Comparison of ENCODE assay signal across 8 cellular contexts in the genomic region with DNA sequence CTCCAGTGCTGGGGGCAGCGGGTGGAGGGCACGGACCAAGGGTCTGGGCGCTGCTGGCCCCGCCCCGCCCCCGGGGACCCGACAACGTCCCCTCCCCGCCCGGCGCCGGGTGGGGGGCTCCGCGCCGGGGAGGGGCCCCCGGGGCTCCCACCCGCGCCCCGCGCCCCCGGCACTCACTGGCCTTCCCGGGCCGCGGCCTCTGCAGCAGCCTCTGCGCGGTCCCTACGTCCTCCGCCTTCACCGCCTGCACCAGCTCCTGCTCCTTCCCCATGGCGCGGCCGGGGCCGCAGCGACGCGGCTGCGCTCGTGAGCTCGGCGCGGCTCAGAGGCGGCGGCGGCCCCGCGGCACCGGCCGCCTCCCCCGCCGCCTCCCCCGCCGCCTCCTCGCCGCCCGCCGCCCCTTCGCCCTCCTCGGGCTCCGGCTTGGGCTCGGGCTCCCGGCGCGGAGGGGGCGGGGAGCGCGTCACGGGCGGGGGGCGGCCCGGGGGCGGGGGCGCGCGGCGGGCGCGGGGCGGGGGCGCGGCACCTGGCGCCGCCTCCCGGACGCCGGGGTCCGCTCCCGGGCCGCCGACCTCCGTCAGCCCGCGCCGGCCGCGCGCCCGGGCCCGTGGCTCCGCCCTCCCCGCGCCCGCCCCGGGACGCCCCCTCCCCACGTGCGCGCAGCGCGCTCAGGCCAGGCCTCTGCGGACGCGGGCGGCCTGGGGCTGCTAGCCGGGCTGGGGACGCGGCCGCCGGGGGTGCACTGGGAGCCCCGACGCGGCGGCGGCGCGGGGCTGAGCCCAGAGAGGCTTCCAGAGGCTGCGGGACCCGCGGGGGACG. TPM values are rescaled to one million over a fixed set of nuclear protein-coding genes. Genes with fewer than 3 reads are reported as not detected.
DNase-seq lines count a peak whose midpoint lies in the region; ATAC-seq and TF ChIP-seq lines count a peak whose summit lies in the region.

A gene with protein sequence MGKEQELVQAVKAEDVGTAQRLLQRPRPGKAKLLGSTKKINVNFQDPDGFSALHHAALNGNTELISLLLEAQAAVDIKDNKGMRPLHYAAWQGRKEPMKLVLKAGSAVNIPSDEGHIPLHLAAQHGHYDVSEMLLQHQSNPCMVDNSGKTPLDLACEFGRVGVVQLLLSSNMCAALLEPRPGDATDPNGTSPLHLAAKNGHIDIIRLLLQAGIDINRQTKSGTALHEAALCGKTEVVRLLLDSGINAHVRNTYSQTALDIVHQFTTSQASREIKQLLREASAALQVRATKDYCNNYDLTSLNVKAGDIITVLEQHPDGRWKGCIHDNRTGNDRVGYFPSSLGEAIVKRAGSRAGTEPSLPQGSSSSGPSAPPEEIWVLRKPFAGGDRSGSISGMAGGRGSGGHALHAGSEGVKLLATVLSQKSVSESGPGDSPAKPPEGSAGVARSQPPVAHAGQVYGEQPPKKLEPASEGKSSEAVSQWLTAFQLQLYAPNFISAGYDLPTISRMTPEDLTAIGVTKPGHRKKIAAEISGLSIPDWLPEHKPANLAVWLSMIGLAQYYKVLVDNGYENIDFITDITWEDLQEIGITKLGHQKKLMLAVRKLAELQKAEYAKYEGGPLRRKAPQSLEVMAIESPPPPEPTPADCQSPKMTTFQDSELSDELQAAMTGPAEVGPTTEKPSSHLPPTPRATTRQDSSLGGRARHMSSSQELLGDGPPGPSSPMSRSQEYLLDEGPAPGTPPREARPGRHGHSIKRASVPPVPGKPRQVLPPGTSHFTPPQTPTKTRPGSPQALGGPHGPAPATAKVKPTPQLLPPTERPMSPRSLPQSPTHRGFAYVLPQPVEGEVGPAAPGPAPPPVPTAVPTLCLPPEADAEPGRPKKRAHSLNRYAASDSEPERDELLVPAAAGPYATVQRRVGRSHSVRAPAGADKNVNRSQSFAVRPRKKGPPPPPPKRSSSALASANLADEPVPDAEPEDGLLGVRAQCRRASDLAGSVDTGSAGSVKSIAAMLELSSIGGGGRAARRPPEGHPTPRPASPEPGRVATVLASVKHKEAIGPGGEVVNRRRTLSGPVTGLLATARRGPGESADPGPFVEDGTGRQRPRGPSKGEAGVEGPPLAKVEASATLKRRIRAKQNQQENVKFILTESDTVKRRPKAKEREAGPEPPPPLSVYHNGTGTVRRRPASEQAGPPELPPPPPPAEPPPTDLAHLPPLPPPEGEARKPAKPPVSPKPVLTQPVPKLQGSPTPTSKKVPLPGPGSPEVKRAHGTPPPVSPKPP (N-terminal part only) (minus strand): TSS at position 444 of the 819 bp plus-strand sequence. CDS start 173 bp downstream, at position 271.

- H3K27me3 Mint-ChIP-seq in activated naive CD4-positive, alpha-beta T cell treated with anti-CD3 and anti-CD28 coated beads, Interleukin-2, amount 10 ng/mL, durations not matched to agents 7 days and 5 days = peaks cover 85% of the 10 kb centered on the region

- H3K4me3 ChIP-seq in hepatocyte (peak within 1 kb of the TSS; percentile 36), testis (peak within 1 kb of the TSS; percentile 26)

- WGBS in hepatocyte (ENCODE audit: low lambda C conversion rate, missing lambda C conversion rate) = 5% methylated on average over 4 of the region's 129 CpGs
- WGBS in testis, 2 donors = 1% methylated on average over 68 of the region's 129 CpGs; no CpG with 5 or more reads in 1 of the 2 donors

- H3K27ac ChIP-seq in VCaP (peak within 1 kb of the TSS; percentile 64), hepatocyte (no peak within 1 kb of the TSS), testis (no peak within 1 kb of the TSS)

- DNase-seq in activated naive CD4-positive, alpha-beta T cell treated with anti-CD3 and anti-CD28 coated beads, Interleukin-2, amount 10 ng/mL, durations not matched to agents 7 days and 5 days = peak; percentile 35
- no peak for DNase-seq in activated naive CD4-positive, alpha-beta T cell treated with anti-CD3 and anti-CD28 coated beads, Interleukin-2, amount 50 U/mL, for 16 hours
- DNase-seq in hepatocyte (ENCODE audit: low spot score) (peak; percentile 69), testis (no peak), NCI-H774 (lab: John Stamatoyannopoulos, UW) (no peak), foreskin melanocyte (no peak)

- no peak for ATAC-seq in HG03469 (IDR thresholded peaks at IDR 0.05; ENCODE audit: unreplicated experiment)

- H3K4me3 Mint-ChIP-seq in activated naive CD4-positive, alpha-beta T cell treated with anti-CD3 and anti-CD28 coated beads, Interleukin-2, amount 10 ng/mL, durations not matched to agents 7 days and 5 days = peak within 1 kb of the TSS; percentile 55

- no peak within 1 kb of the TSS for H3K27ac Mint-ChIP-seq in activated naive CD4-positive, alpha-beta T cell treated with anti-CD3 and anti-CD28 coated beads, Interleukin-2, amount 10 ng/mL, durations not matched to agents 7 days and 5 days

- peaks cover 23% of the 10 kb centered on the region for H3K27me3 ChIP-seq in hepatocyte
- no peaks in the 10 kb centered on the region for H3K27me3 ChIP-seq in testis

- peak within 1 kb of the TSS; percentile 92 for H3K4me2 ChIP-seq in hepatocyte

- no peaks in the 10 kb centered on the region for H3K9me3 Mint-ChIP-seq in activated naive CD4-positive, alpha-beta T cell treated with anti-CD3 and anti-CD28 coated beads, Interleukin-2, amount 10 ng/mL, durations not matched to agents 7 days and 5 days

- intact Hi-C loops in testis (cut with DNase I; ENCODE audit: low total_unique reads) = no loop called here

- H3K4me1 Mint-ChIP-seq in activated naive CD4-positive, alpha-beta T cell treated with anti-CD3 and anti-CD28 coated beads, Interleukin-2, amount 10 ng/mL, durations not matched to agents 7 days and 5 days = peaks cover 4% of the 10 kb centered on the region

- no peak within 1 kb of the TSS for H2AFZ ChIP-seq in hepatocyte

- CTCF ChIA-PET in activated naive CD4-positive, alpha-beta T cell treated with anti-CD3 and anti-CD28 coated beads, Interleukin-2, amount 10 ng/mL, durations not matched to agents 7 days and 5 days (lab: Charles Lee) = interaction anchor here (2.1 kb wide), 1 partner anchor 305 kb away, joined by 13 read pairs; no protein-coding TSS in a partner anchor

- H3K36me3 Mint-ChIP-seq in activated naive CD4-positive, alpha-beta T cell treated with anti-CD3 and anti-CD28 coated beads, Interleukin-2, amount 10 ng/mL, durations not matched to agents 7 days and 5 days = no peaks in the 10 kb centered on the region

- H3K4me1 ChIP-seq in hepatocyte (ENCODE audit: insufficient read depth) (peaks cover 10% of the 10 kb centered on the region), testis (peaks cover 9% of the 10 kb centered on the region)

- TF ChIP-seq CTCF in VCaP (conservative IDR thresholded peaks at IDR 0.05) = no peak
- no peak for TF ChIP-seq CTCF in hepatocyte (IDR thresholded peaks at IDR 0.05; ENCODE audit: poor library complexity)
- no peak for TF ChIP-seq CTCF in testis (IDR thresholded peaks at IDR 0.05)

- H3K36me3 ChIP-seq in hepatocyte (replicated peaks; ENCODE audit: insufficient read depth, low read depth) (no peaks in the 10 kb centered on the region), testis (ENCODE audit: low read depth, missing control alignments) (no peaks in the 10 kb centered on the region)

- TF ChIP-seq POLR2A in testis (IDR thresholded peaks at IDR 0.05) = no peak

- H3K9me3 ChIP-seq in hepatocyte (ENCODE audit: low read depth) (no peaks in the 10 kb centered on the region), testis (no peaks in the 10 kb centered on the region)

- H4K20me1 ChIP-seq in hepatocyte (ENCODE audit: insufficient read depth, poor library complexity, severe bottlenecking) = no peaks in the 10 kb centered on the region

- no peaks in the 10 kb centered on the region for H3K79me2 ChIP-seq in hepatocyte

- no peaks in the 10 kb centered on the region for H3K9me2 ChIP-seq in hepatocyte (replicated peaks; ENCODE audit: insufficient read depth)

RNA-seq across cellular contexts. Expression of the gene that starts here (rescaled TPM):
- total RNA-seq in hepatocyte = 0.47 and 0.80 TPM in 2 replicates
- 1.7 TPM in 2 replicates for polyA plus RNA-seq in hepatocyte
- 100 to 1,000 TPM in 1 of 2 donors, 1 to 10 TPM in 1; 6.4 to 159 TPM for total RNA-seq in testis
- 2.1 TPM for polyA plus RNA-seq in testis (ENCODE audit: insufficient read depth, low read depth, low replicate concordance)

Comparison
In these comparisons a context has a peak if more than half of its experiments do, and no peak if none do; other contexts are left out.
1. DNase-seq: peak in activated naive CD4-positive, alpha-beta T cell treated with anti-CD3 and anti-CD28 coated beads, Interleukin-2, amount 10 ng/mL, durations not matched to agents 7 days and 5 days (single experiment) and hepatocyte (single experiment); none in activated naive CD4-positive, alpha-beta T cell treated with anti-CD3 and anti-CD28 coated beads, Interleukin-2, amount 50 U/mL, for 16 hours (single experiment), testis (single experiment), NCI-H774 (single experiment) and foreskin melanocyte (single experiment).